ENCODE assay signal across 21 cellular contexts in the genomic region with DNA sequence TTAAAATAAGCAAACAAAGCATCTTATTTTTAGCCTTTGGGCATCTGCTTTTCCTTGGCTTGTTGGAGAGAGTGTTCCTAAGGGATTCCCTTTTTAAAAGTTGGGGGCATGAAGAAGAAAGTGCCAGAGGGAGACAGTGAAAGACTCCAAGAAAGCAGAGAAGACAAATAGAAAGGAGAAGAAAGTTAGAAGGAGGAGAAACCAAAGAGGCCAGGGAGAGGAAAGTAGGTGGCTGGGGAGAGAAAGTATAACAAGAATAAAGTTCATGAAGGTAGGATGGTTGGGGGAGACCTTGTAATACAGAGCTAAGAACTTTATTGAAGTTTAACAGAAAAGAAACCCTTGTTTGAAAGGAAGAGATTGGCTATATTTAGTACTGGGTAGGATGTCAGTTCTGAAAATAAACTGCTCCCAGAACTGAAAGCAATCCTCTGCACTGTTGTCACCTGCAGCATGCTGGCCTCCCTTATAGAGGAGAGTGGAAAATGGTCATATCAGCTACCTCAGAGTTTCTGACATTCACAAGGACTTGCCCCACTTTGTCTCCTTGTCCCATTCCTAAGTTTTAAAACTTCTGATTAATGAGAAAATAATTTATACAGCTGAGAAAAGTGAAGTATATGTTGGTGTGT.
A peak's percentile ranks its signal among the peaks of the same experiment; 100 is the strongest.
DNase-seq lines count a peak whose midpoint lies in the region; ATAC-seq, FAIRE-seq and TF ChIP-seq lines count a peak whose summit lies in the region.
"Had no signal": no experiment of that assay in that cellular context is flagged by ENCODE, and none has a peak within 500 bp of the region (broad histone marks: within the 10 kb centered on the region; RNA-seq: fewer than 3 reads in every experiment).

No MANE protein-coding gene starts in this region.

- no peaks in the 10 kb centered on the region for H4K20me1 ChIP-seq in KMS-11 (ENCODE audit: insufficient read depth)

- H3K9me3 ChIP-seq in right atrium auricular region (no peaks in the 10 kb centered on the region), heart right ventricle (no peaks in the 10 kb centered on the region), psoas muscle (no peaks in the 10 kb centered on the region), kidney (ENCODE audit: control insufficient read depth in 1 of 2, low read length in 2 of 2) (no peaks in the 10 kb centered on the region)
- H3K9me3 ChIP-seq: A549, HAP-1 had no signal

- H3K27ac ChIP-seq in right atrium auricular region: peak overlapping the region in 1 of 2 donors; percentile 8
- no peak overlapping the region for H3K27ac ChIP-seq in KMS-11
- peak overlapping the region in 7 of 10 donors; percentile 18 to 82 (median 57) for H3K27ac ChIP-seq in heart right ventricle
- H3K27ac ChIP-seq in psoas muscle: peak overlapping the region; percentile 61
- H3K27ac ChIP-seq in kidney (ENCODE audit: low read depth in 2 of 2, low read length in 2 of 2): no peak overlapping the region
- H3K27ac ChIP-seq: 22Rv1, A549, GM23248, HL-60 had no signal

- no peak overlapping the region for H2AFZ ChIP-seq in KMS-11 (ENCODE audit: low read depth)
- H2AFZ ChIP-seq: GM23248 had no signal

- no peaks in the 10 kb centered on the region for H3K36me3 ChIP-seq in right atrium auricular region
- H3K36me3 ChIP-seq in KMS-11 (ENCODE audit: insufficient read depth): no peaks in the 10 kb centered on the region
- no peaks in the 10 kb centered on the region for H3K36me3 ChIP-seq in heart right ventricle
- H3K36me3 ChIP-seq in psoas muscle (ENCODE audit: insufficient read depth in 1 of 2, low read depth in 1 of 2): no peaks in the 10 kb centered on the region
- H3K36me3 ChIP-seq in kidney (ENCODE audit: control insufficient read depth in 1 of 2, insufficient read depth in 2 of 2, low read length in 2 of 2): no peaks in the 10 kb centered on the region
- H3K36me3 ChIP-seq: HAP-1 had no signal

- H3K27me3 ChIP-seq in right atrium auricular region (no peaks in the 10 kb centered on the region), KMS-11 (ENCODE audit: insufficient read depth, low read depth) (no peaks in the 10 kb centered on the region), heart right ventricle (no peaks in the 10 kb centered on the region), psoas muscle (ENCODE audit: insufficient read depth in 3 of 3, low read length in 2 of 3) (no peaks in the 10 kb centered on the region)

- CTCF ChIA-PET in activated CD4-positive, alpha-beta memory T cell treated with anti-CD3 and anti-CD28 coated beads, Interleukin-2, amount 10 ng/mL, durations not matched to agents 7 days and 5 days (lab: Charles Lee): no interaction called here

- H3K9ac ChIP-seq in KMS-11 (no peak overlapping the region), kidney (ENCODE audit: low read length in 2 of 2) (no peak overlapping the region)
- H3K9ac ChIP-seq: GM23248 had no signal

- no peak overlapping the region for H3K4me3 ChIP-seq in right atrium auricular region
- H3K4me3 ChIP-seq in KMS-11 (IDR thresholded peaks at IDR 0.05; ENCODE audit: insufficient read depth, low read depth, low read length): no peak overlapping the region
- H3K4me3 ChIP-seq in heart right ventricle: no peak overlapping the region
- H3K4me3 ChIP-seq in psoas muscle: no peak overlapping the region
- H3K4me3 ChIP-seq in kidney (ENCODE audit: low read length in 2 of 2): no peak overlapping the region
- H3K4me3 ChIP-seq: A549, GM23248, HAP-1 had no signal

- H3K79me2 ChIP-seq in KMS-11 (ENCODE audit: insufficient read depth, low read depth): no peaks in the 10 kb centered on the region

- no peaks in the 10 kb centered on the region for H3K4me1 ChIP-seq in right atrium auricular region
- peaks cover 17% of the 10 kb centered on the region for H3K4me1 ChIP-seq in KMS-11 (ENCODE audit: low read depth, poor library complexity, severe bottlenecking)
- peaks cover 0 to 20% (median 7%) of the 10 kb centered on the region in 9 donors for H3K4me1 ChIP-seq in heart right ventricle
- H3K4me1 ChIP-seq in psoas muscle: peaks cover 7% of the 10 kb centered on the region
- H3K4me1 ChIP-seq in kidney (ENCODE audit: control insufficient read depth in 1 of 2, insufficient read depth in 1 of 2, low read depth in 1 of 2, low read length in 2 of 2): no peaks in the 10 kb centered on the region
- H3K4me1 ChIP-seq: A549 had no signal

- FAIRE-seq in kidney (lab: Jason Lieb, UNC): no peak
- FAIRE-seq: GM12892, GM18507 had no signal

- H3K27me3 Mint-ChIP-seq in activated CD4-positive, alpha-beta memory T cell treated with anti-CD3 and anti-CD28 coated beads, Interleukin-2, amount 10 ng/mL, durations not matched to agents 7 days and 5 days: no peaks in the 10 kb centered on the region
- H3K27me3 Mint-ChIP-seq: CD4-positive, alpha-beta memory T cell had no signal

- no peaks in the 10 kb centered on the region for H3K36me3 Mint-ChIP-seq in activated CD4-positive, alpha-beta memory T cell treated with anti-CD3 and anti-CD28 coated beads, Interleukin-2, amount 10 ng/mL, durations not matched to agents 7 days and 5 days (ENCODE audit: low read depth)
- H3K36me3 Mint-ChIP-seq: CD14-positive monocyte; CD4-positive, alpha-beta memory T cell had no signal

- H3K4me1 Mint-ChIP-seq in activated CD4-positive, alpha-beta memory T cell treated with anti-CD3 and anti-CD28 coated beads, Interleukin-2, amount 10 ng/mL, durations not matched to agents 7 days and 5 days: no peaks in the 10 kb centered on the region
- H3K4me1 Mint-ChIP-seq: CD14-positive monocyte; CD4-positive, alpha-beta memory T cell had no signal

- peak overlapping the region; percentile 27; the same call in 1 of the 2 replicates for H3K4me2 ChIP-seq in KMS-11
- H3K4me2 ChIP-seq: A549 had no signal

- no peak overlapping the region for H3K27ac Mint-ChIP-seq in activated CD4-positive, alpha-beta memory T cell treated with anti-CD3 and anti-CD28 coated beads, Interleukin-2, amount 10 ng/mL, durations not matched to agents 7 days and 5 days
- H3K27ac Mint-ChIP-seq: CD14-positive monocyte; CD4-positive, alpha-beta memory T cell had no signal

- POLR2A ChIA-PET in activated CD4-positive, alpha-beta memory T cell treated with anti-CD3 and anti-CD28 coated beads, Interleukin-2, amount 10 ng/mL, durations not matched to agents 7 days and 5 days (lab: Charles Lee): no interaction called here

- no peak overlapping the region for H3K4me3 Mint-ChIP-seq in activated CD4-positive, alpha-beta memory T cell treated with anti-CD3 and anti-CD28 coated beads, Interleukin-2, amount 10 ng/mL, durations not matched to agents 7 days and 5 days
- H3K4me3 Mint-ChIP-seq: CD14-positive monocyte; CD4-positive, alpha-beta memory T cell had no signal

- ATAC-seq in Right ventricle myocardium inferior (peak; percentile 67), heart right ventricle (peak in 7 of 8 donors; percentile 46 to 97 (median 79)), psoas muscle (peak; percentile 76 to 87 (median 80))
- ATAC-seq: A549 had no signal

- peaks cover under 1% of the 10 kb centered on the region for H3K9me3 Mint-ChIP-seq in activated CD4-positive, alpha-beta memory T cell treated with anti-CD3 and anti-CD28 coated beads, Interleukin-2, amount 10 ng/mL, durations not matched to agents 7 days and 5 days

- DNase-seq in Right ventricle myocardium inferior (ENCODE audit: missing footprints): no peak
- DNase-seq in right atrium auricular region (ENCODE audit: low spot score): no peak
- DNase-seq in heart right ventricle: no peak
- DNase-seq in psoas muscle: no peak
- no peak for DNase-seq in kidney
- no peak for DNase-seq in stimulated activated CD4-positive, alpha-beta T cell treated with anti-CD3 and anti-CD28 coated beads, Interleukin-4, amount 100 ng/mL, for 1 hour
- no peak for DNase-seq in activated CD4-positive, alpha-beta memory T cell treated with anti-CD3 and anti-CD28 coated beads, Interleukin-2, amount 10 ng/mL, durations not matched to agents 7 days and 5 days
- DNase-seq: AML-193; CD4-positive, alpha-beta memory T cell; DMS153; DMS79; GDM1; GM23248 had no signal

- intact Hi-C loops in Right ventricle myocardium inferior (cut with DNase I) (loop anchor here (5.0 kb wide), 1 partner anchor 144 kb away; a partner anchor contains a TSS), heart right ventricle (cut with DNase I) (no loop called here), psoas muscle (cut with DNase I) (no loop called here), kidney (cut with DNase I) (no loop called here)

- TF ChIP-seq CTCF in right atrium auricular region (IDR thresholded peaks at IDR 0.05) (no peak), KMS-11 (conservative IDR thresholded peaks at IDR 0.05; ENCODE audit: low read depth, low read length) (no peak), heart right ventricle (IDR thresholded peaks at IDR 0.05) (no peak), psoas muscle (IDR thresholded peaks at IDR 0.05) (no peak), kidney (IDR thresholded peaks at IDR 0.05; ENCODE audit: borderline replicate concordance, extremely low read depth, insufficient read depth) (no peak)

Comparison
In these comparisons a context has a peak if more than half of its experiments do, and no peak if none do; other contexts are left out.
1. H3K27ac ChIP-seq: peak in heart right ventricle (7 of 10) and psoas muscle (single experiment); none in KMS-11 (single experiment) and kidney (0 of 2).
2. Peak in every context shown above with its lines, with median percentiles within 50 percentile points of each other: ATAC-seq.